1 cellular context compared by ENCODE assay signal in the genomic region with DNA sequence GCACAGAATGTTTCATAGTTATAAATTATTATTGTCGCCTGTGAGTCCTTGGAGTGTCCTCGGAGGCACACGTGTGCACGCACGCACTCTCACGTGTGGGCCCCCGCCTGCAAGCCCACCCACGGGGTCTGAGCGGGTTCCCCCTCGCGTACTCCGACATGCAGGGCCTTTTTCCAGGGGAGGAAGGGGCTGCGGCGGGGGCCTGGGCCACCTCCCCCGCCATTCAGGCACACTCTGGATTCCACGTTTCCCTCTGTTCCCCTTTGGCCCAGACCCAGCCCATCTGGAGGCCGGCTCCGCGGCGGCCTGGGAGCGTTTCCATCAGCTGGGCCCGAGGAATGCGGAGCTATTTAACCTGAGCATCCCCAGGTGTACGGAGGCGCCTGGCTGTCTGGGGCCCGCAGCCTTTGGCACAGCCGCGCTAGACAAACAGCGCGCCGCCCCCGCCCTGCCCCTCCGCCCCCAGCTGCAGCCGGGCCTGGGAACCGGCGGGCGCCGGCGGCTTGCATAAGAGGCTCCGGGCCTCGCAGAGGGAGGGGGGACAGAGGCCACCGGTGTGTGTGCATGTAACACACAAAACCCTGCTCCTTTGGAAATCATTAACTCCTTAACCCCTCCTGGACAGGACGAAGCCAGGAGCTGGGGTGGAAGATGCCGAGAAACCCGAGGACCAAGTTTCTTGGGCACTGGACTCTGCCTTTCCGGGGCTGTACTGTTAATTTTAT.
TF ChIP-seq lines count a peak whose summit lies in the region.

No MANE protein-coding gene starts in this region.

TF ChIP-seq in HepG2, 621 proteins besides CTCF, POLR2A, EP300 and RAD21 (continues in another document):
- peak; percentile 95 for TF ChIP-seq ZNF782 (CRISPR knock-in tag; IDR thresholded peaks at IDR 0.05; ENCODE audit: borderline replicate concordance)
- TF ChIP-seq SOX13 (IDR thresholded peaks at IDR 0.05): peak; percentile 89
- peak; percentile 94 to 98; a peak in 3 of 4 replicates for TF ChIP-seq SOX13 (CRISPR knock-in tag; conservative IDR thresholded peaks at IDR 0.05 in 1 of 2, IDR thresholded peaks at IDR 0.05 in 1 of 2)
- TF ChIP-seq FOXM1 (CRISPR knock-in tag; IDR thresholded peaks at IDR 0.05): no peak; the same call in 1 of the 2 replicates
- TF ChIP-seq NCOA1 (CRISPR knock-in tag; IDR thresholded peaks at IDR 0.05): peak; percentile 100
- TF ChIP-seq, protein P1, sequence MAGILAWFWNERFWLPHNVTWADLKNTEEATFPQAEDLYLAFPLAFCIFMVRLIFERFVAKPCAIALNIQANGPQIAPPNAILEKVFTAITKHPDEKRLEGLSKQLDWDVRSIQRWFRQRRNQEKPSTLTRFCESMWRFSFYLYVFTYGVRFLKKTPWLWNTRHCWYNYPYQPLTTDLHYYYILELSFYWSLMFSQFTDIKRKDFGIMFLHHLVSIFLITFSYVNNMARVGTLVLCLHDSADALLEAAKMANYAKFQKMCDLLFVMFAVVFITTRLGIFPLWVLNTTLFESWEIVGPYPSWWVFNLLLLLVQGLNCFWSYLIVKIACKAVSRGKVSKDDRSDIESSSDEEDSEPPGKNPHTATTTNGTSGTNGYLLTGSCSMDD (CRISPR knock-in tag; IDR thresholded peaks at IDR 0.05): no peak
- TF ChIP-seq HMGA1 (CRISPR knock-in tag; conservative IDR thresholded peaks at IDR 0.05): no peak
- 0 out of 2 replicates have a peak, but pooled peaks have one; percentile 66 for TF ChIP-seq ZNF777 (CRISPR knock-in tag; IDR thresholded peaks at IDR 0.05)
- TF ChIP-seq IRF9 (CRISPR knock-in tag; IDR thresholded peaks at IDR 0.05; ENCODE audit: borderline replicate concordance): peak; percentile 98
- peak; percentile 88 for TF ChIP-seq THAP11 (CRISPR knock-in tag; IDR thresholded peaks at IDR 0.05)
- TF ChIP-seq AHDC1 (CRISPR knock-in tag; IDR thresholded peaks at IDR 0.05; ENCODE audit: borderline replicate concordance): peak; percentile 95; the same call in 1 of the 2 replicates
- TF ChIP-seq KLF11 (CRISPR knock-in tag; IDR thresholded peaks at IDR 0.05): peak; percentile 88
- TF ChIP-seq TBL1XR1 (IDR thresholded peaks at IDR 0.05; ENCODE audit: borderline replicate concordance, low read length, partially characterized antibody): peak; percentile 99
- peak; percentile 97; the same call in 1 of the 2 replicates for TF ChIP-seq ZFP1 (CRISPR knock-in tag; IDR thresholded peaks at IDR 0.05)
- peak; percentile 97 for TF ChIP-seq ZBTB3 (CRISPR knock-in tag; IDR thresholded peaks at IDR 0.05; ENCODE audit: borderline replicate concordance, low read depth)
- TF ChIP-seq ADNP (CRISPR knock-in tag; IDR thresholded peaks at IDR 0.05): no peak; the same call in 1 of the 2 replicates
- peak; percentile 94 for TF ChIP-seq HNRNPLL (IDR thresholded peaks at IDR 0.05; ENCODE audit: low read depth, low read length, poor library complexity, severe bottlenecking)
- TF ChIP-seq, protein P2, sequence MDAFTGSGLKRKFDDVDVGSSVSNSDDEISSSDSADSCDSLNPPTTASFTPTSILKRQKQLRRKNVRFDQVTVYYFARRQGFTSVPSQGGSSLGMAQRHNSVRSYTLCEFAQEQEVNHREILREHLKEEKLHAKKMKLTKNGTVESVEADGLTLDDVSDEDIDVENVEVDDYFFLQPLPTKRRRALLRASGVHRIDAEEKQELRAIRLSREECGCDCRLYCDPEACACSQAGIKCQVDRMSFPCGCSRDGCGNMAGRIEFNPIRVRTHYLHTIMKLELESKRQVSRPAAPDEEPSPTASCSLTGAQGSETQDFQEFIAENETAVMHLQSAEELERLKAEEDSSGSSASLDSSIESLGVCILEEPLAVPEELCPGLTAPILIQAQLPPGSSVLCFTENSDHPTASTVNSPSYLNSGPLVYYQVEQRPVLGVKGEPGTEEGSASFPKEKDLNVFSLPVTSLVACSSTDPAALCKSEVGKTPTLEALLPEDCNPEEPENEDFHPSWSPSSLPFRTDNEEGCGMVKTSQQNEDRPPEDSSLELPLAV (CRISPR knock-in tag; conservative IDR thresholded peaks at IDR 0.05; ENCODE audit: low read depth): peak; percentile 65; the same call in 1 of the 2 replicates
- peak; percentile 96 for TF ChIP-seq ZNF740 (CRISPR knock-in tag; IDR thresholded peaks at IDR 0.05)
- TF ChIP-seq ELF4 (CRISPR knock-in tag; IDR thresholded peaks at IDR 0.05; ENCODE audit: borderline replicate concordance): peak; percentile 92
- peak; percentile 95 for TF ChIP-seq JUN (CRISPR knock-in tag; IDR thresholded peaks at IDR 0.05)
- TF ChIP-seq RCOR2 (CRISPR knock-in tag; IDR thresholded peaks at IDR 0.05): peak; percentile 99
- peak; percentile 93; the same call in 1 of the 2 replicates for TF ChIP-seq MTF1 (CRISPR knock-in tag; IDR thresholded peaks at IDR 0.05)
- peak; percentile 99 for TF ChIP-seq CBFB (CRISPR knock-in tag; IDR thresholded peaks at IDR 0.05)
- TF ChIP-seq NBN (conservative IDR thresholded peaks at IDR 0.05): no peak
- TF ChIP-seq TCF12 (IDR thresholded peaks at IDR 0.05): no peak
- peak; percentile 100 for TF ChIP-seq TCF12 (CRISPR knock-in tag; IDR thresholded peaks at IDR 0.05)
- peak; percentile 98 for TF ChIP-seq MYC (CRISPR knock-in tag; IDR thresholded peaks at IDR 0.05; ENCODE audit: borderline replicate concordance)
- peak; percentile 76; the same call in 1 of the 2 replicates for TF ChIP-seq ZNF335 (CRISPR knock-in tag; IDR thresholded peaks at IDR 0.05)
- TF ChIP-seq HDAC6 (IDR thresholded peaks at IDR 0.05; ENCODE audit: low read depth, low read length): no peak
- peak; percentile 98 for TF ChIP-seq DPF2 (CRISPR knock-in tag; IDR thresholded peaks at IDR 0.05; ENCODE audit: borderline replicate concordance, low read depth)
- TF ChIP-seq SNAI1 (CRISPR knock-in tag; IDR thresholded peaks at IDR 0.05; ENCODE audit: borderline replicate concordance): peak; percentile 78; the same call in 1 of the 2 replicates
- TF ChIP-seq, protein P3, sequence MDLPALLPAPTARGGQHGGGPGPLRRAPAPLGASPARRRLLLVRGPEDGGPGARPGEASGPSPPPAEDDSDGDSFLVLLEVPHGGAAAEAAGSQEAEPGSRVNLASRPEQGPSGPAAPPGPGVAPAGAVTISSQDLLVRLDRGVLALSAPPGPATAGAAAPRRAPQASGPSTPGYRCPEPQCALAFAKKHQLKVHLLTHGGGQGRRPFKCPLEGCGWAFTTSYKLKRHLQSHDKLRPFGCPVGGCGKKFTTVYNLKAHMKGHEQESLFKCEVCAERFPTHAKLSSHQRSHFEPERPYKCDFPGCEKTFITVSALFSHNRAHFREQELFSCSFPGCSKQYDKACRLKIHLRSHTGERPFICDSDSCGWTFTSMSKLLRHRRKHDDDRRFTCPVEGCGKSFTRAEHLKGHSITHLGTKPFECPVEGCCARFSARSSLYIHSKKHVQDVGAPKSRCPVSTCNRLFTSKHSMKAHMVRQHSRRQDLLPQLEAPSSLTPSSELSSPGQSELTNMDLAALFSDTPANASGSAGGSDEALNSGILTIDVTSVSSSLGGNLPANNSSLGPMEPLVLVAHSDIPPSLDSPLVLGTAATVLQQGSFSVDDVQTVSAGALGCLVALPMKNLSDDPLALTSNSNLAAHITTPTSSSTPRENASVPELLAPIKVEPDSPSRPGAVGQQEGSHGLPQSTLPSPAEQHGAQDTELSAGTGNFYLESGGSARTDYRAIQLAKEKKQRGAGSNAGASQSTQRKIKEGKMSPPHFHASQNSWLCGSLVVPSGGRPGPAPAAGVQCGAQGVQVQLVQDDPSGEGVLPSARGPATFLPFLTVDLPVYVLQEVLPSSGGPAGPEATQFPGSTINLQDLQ (CRISPR knock-in tag; IDR thresholded peaks at IDR 0.05): peak; percentile 99
- peak; percentile 99 for TF ChIP-seq GTF3A (CRISPR knock-in tag; conservative IDR thresholded peaks at IDR 0.05)
- TF ChIP-seq, protein P4, sequence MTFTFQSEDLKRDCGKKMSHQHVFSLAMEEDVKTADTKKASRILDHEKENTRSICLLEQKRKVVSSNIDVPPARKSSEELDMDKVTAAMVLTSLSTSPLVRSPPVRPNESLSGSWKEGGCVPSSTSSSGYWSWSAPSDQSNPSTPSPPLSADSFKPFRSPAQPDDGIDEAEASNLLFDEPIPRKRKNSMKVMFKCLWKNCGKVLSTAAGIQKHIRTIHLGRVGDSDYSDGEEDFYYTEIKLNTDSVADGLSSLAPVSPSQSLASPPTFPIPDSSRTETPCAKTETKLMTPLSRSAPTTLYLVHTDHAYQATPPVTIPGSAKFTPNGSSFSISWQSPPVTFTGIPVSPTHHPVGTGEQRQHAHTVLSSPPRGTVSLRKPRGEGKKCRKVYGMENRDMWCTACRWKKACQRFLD (CRISPR knock-in tag; IDR thresholded peaks at IDR 0.05; ENCODE audit: borderline replicate concordance): peak; percentile 92
- TF ChIP-seq, protein P5, sequence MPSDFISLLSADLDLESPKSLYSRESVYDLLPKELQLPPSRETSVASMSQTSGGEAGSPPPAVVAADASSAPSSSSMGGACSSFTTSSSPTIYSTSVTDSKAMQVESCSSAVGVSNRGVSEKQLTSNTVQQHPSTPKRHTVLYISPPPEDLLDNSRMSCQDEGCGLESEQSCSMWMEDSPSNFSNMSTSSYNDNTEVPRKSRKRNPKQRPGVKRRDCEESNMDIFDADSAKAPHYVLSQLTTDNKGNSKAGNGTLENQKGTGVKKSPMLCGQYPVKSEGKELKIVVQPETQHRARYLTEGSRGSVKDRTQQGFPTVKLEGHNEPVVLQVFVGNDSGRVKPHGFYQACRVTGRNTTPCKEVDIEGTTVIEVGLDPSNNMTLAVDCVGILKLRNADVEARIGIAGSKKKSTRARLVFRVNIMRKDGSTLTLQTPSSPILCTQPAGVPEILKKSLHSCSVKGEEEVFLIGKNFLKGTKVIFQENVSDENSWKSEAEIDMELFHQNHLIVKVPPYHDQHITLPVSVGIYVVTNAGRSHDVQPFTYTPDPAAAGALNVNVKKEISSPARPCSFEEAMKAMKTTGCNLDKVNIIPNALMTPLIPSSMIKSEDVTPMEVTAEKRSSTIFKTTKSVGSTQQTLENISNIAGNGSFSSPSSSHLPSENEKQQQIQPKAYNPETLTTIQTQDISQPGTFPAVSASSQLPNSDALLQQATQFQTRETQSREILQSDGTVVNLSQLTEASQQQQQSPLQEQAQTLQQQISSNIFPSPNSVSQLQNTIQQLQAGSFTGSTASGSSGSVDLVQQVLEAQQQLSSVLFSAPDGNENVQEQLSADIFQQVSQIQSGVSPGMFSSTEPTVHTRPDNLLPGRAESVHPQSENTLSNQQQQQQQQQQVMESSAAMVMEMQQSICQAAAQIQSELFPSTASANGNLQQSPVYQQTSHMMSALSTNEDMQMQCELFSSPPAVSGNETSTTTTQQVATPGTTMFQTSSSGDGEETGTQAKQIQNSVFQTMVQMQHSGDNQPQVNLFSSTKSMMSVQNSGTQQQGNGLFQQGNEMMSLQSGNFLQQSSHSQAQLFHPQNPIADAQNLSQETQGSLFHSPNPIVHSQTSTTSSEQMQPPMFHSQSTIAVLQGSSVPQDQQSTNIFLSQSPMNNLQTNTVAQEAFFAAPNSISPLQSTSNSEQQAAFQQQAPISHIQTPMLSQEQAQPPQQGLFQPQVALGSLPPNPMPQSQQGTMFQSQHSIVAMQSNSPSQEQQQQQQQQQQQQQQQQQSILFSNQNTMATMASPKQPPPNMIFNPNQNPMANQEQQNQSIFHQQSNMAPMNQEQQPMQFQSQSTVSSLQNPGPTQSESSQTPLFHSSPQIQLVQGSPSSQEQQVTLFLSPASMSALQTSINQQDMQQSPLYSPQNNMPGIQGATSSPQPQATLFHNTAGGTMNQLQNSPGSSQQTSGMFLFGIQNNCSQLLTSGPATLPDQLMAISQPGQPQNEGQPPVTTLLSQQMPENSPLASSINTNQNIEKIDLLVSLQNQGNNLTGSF (CRISPR knock-in tag; IDR thresholded peaks at IDR 0.05): peak; percentile 89
- peak; percentile 47; the same call in 1 of the 2 replicates for TF ChIP-seq ZNF713 (CRISPR knock-in tag; IDR thresholded peaks at IDR 0.05)
- peak; percentile 100 for TF ChIP-seq PHF5A (CRISPR knock-in tag; IDR thresholded peaks at IDR 0.05; ENCODE audit: low read depth, unreplicated experiment)
